In genomic region chr10:33216661-33217427, GRCh38 we compare ENCODE assay signal across 1 cellular context.
TF ChIP-seq lines count a peak whose summit lies in the region.

No MANE protein-coding gene starts in this region.

TF ChIP-seq in HepG2, 621 proteins besides CTCF, POLR2A, EP300 and RAD21 (continued from another document):
- TF ChIP-seq PRDM15 (CRISPR knock-in tag; IDR thresholded peaks at IDR 0.05) (no peak), NFE2L1 (CRISPR knock-in tag; IDR thresholded peaks at IDR 0.05; ENCODE audit: borderline replicate concordance) (no peak)
